Comparison of ENCODE assay signal across 2 cellular contexts in the genomic region with DNA sequence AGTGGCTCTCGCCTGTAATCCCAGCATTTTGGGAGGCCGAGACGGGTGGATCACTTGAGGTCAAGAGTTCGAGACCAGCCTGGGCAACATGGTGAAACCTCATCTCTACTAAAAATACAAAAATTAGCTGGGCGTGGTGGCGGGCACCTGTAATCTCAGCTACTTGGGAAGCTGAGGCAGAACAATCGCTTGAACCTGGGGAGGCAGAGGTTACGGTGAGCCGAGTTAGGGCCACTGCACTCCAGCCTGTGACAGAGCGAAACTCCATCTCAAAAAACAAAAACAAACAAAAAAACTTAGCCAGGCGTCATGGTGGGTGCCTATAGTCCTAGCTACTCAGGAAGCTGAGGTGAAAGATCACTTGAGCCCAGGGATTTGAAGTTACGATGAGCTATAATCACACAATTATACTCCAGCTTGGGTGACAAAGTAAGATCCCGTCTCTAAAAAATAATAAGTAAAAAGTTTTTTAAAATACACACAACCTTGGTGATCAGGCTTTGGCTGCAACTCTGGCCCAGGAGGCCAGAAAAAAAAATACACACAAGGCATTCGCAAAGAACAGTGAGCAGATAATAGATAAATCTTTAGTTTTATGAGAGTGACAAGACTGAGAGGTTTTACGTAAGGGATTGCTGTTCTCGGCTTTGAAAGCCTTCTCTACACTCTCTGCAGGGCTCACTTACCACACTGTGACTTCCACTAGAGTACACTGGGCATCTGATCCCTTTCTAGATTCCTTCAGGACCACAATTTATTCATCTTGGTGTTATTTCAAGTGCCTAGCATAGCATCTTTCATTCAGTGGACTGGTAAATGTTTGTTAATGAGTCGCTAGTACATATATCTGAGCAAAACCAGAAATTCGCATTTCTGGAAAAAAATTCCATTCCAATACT.
TF ChIP-seq lines count a peak whose summit lies in the region.

No MANE protein-coding gene starts in this region.

TF ChIP-seq in HEK293T, 16 proteins besides CTCF, POLR2A, EP300 and RAD21:
- TF ChIP-seq SUZ12 (IDR thresholded peaks at IDR 0.05) = no peak
- TF ChIP-seq, protein P1, sequence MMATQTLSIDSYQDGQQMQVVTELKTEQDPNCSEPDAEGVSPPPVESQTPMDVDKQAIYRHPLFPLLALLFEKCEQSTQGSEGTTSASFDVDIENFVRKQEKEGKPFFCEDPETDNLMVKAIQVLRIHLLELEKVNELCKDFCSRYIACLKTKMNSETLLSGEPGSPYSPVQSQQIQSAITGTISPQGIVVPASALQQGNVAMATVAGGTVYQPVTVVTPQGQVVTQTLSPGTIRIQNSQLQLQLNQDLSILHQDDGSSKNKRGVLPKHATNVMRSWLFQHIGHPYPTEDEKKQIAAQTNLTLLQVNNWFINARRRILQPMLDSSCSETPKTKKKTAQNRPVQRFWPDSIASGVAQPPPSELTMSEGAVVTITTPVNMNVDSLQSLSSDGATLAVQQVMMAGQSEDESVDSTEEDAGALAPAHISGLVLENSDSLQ (IDR thresholded peaks at IDR 0.05) = peak; percentile 70

TF ChIP-seq in K562, 482 proteins besides CTCF, POLR2A, EP300 and RAD21:
- TF ChIP-seq BRD4 (IDR thresholded peaks at IDR 0.05) (no peak), TOE1 (IDR thresholded peaks at IDR 0.05; ENCODE audit: borderline replicate concordance) (no peak), TOE1 (CRISPR knock-in tag; IDR thresholded peaks at IDR 0.05; ENCODE audit: borderline replicate concordance, low read depth) (no peak), HMG20A (CRISPR knock-in tag; conservative IDR thresholded peaks at IDR 0.05) (no peak), ZNF436 (CRISPR knock-in tag; IDR thresholded peaks at IDR 0.05) (no peak), CBFA2T2 (conservative IDR thresholded peaks at IDR 0.05) (no peak), MTA3 (IDR thresholded peaks at IDR 0.05; ENCODE audit: borderline replicate concordance) (no peak)
- TF ChIP-seq, protein P2, sequence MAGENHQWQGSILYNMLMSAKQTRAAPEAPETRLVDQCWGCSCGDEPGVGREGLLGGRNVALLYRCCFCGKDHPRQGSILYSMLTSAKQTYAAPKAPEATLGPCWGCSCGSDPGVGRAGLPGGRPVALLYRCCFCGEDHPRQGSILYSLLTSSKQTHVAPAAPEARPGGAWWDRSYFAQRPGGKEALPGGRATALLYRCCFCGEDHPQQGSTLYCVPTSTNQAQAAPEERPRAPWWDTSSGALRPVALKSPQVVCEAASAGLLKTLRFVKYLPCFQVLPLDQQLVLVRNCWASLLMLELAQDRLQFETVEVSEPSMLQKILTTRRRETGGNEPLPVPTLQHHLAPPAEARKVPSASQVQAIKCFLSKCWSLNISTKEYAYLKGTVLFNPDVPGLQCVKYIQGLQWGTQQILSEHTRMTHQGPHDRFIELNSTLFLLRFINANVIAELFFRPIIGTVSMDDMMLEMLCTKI (IDR thresholded peaks at IDR 0.05; ENCODE audit: partially characterized antibody) = no peak
